In genomic region chrX:11739796-11740195, GRCh38 we compare ENCODE assay signal across 27 cellular contexts. TPM values are rescaled to one million over a fixed set of nuclear protein-coding genes. Genes with fewer than 3 reads are reported as not detected.
DNase-seq lines count a peak whose midpoint lies in the region; ATAC-seq and TF ChIP-seq lines count a peak whose summit lies in the region.
"Had no signal": no experiment of that assay in that cellular context is flagged by ENCODE, and none has a peak within 500 bp of the region (broad histone marks: within the 10 kb centered on the region; RNA-seq: fewer than 3 reads in every experiment).

No MANE protein-coding gene starts in this region.

- H3K27me3 ChIP-seq in MG63 (no peaks in the 10 kb centered on the region), aorta (ENCODE audit: control insufficient read depth in 1 of 2, insufficient read depth in 2 of 2, low read length in 1 of 2) (no peaks in the 10 kb centered on the region)
- H3K27me3 ChIP-seq: Peyer's patch, tibial nerve had no signal

- H3K27ac Mint-ChIP-seq in activated CD4-positive, alpha-beta memory T cell treated with anti-CD3 and anti-CD28 coated beads for 36 hours, result no peak overlapping the region
- H3K27ac Mint-ChIP-seq in activated CD4-positive, alpha-beta memory T cell treated with anti-CD3 and anti-CD28 coated beads, Interleukin-2, amount 10 ng/mL, durations not matched to agents 7 days and 5 days, result no peak overlapping the region
- H3K27ac Mint-ChIP-seq in Calu3 (ENCODE audit: unreplicated experiment), result no peak overlapping the region
- H3K27ac Mint-ChIP-seq: activated naive CD8-positive, alpha-beta T cell treated with anti-CD3 and anti-CD28 coated beads for 36 hours; activated T-cell treated with anti-CD3 and anti-CD28 coated beads, Interleukin-2, amount 50 U/mL, for 72 hours; naive B cell; stimulated activated naive B cell treated with anti-CD40 and anti-IgM and Interleukin-4, amounts not matched to agents 10 μg/mL and 1 μg/mL and 100 μg/mL, for 72 hours had no signal

- no peak overlapping the region for H3K27ac ChIP-seq in aorta (ENCODE audit: low read depth in 1 of 2, low read length in 2 of 2)
- H3K27ac ChIP-seq: breast epithelium, pancreas, Peyer's patch, tibial nerve had no signal

- H3K4me3 ChIP-seq in MG63 (no peak overlapping the region), aorta (ENCODE audit: low read length in 2 of 2) (no peak overlapping the region)
- H3K4me3 ChIP-seq: breast epithelium, lung, pancreas, Peyer's patch, tibial nerve had no signal

- H3K27me3 Mint-ChIP-seq in activated CD4-positive, alpha-beta memory T cell treated with anti-CD3 and anti-CD28 coated beads for 36 hours, result peaks cover 3% of the 10 kb centered on the region
- H3K27me3 Mint-ChIP-seq in activated CD4-positive, alpha-beta memory T cell treated with anti-CD3 and anti-CD28 coated beads, Interleukin-2, amount 10 ng/mL, durations not matched to agents 7 days and 5 days, result peaks cover 3% of the 10 kb centered on the region
- peaks cover 62% of the 10 kb centered on the region for H3K27me3 Mint-ChIP-seq in Calu3 (ENCODE audit: unreplicated experiment)
- H3K27me3 Mint-ChIP-seq: activated naive CD8-positive, alpha-beta T cell treated with anti-CD3 and anti-CD28 coated beads for 36 hours had no signal

- no peaks in the 10 kb centered on the region for H3K4me1 ChIP-seq in aorta (ENCODE audit: control insufficient read depth in 1 of 2, insufficient read depth in 2 of 2, low read length in 2 of 2)
- H3K4me1 ChIP-seq: breast epithelium, pancreas, Peyer's patch, tibial nerve had no signal

- H3K9me3 Mint-ChIP-seq in activated CD4-positive, alpha-beta memory T cell treated with anti-CD3 and anti-CD28 coated beads for 36 hours, result no peaks in the 10 kb centered on the region
- no peaks in the 10 kb centered on the region for H3K9me3 Mint-ChIP-seq in activated CD4-positive, alpha-beta memory T cell treated with anti-CD3 and anti-CD28 coated beads, Interleukin-2, amount 10 ng/mL, durations not matched to agents 7 days and 5 days
- no peaks in the 10 kb centered on the region for H3K9me3 Mint-ChIP-seq in Calu3 (ENCODE audit: low read depth, unreplicated experiment)
- H3K9me3 Mint-ChIP-seq: activated naive CD8-positive, alpha-beta T cell treated with anti-CD3 and anti-CD28 coated beads for 36 hours; activated T-cell treated with anti-CD3 and anti-CD28 coated beads, Interleukin-2, amount 50 U/mL, for 72 hours; naive B cell; stimulated activated naive B cell treated with anti-CD40 and anti-IgM and Interleukin-4, amounts not matched to agents 10 μg/mL and 1 μg/mL and 100 μg/mL, for 72 hours had no signal

- DNase-seq in activated CD4-positive, alpha-beta memory T cell treated with anti-CD3 and anti-CD28 coated beads for 36 hours, result peak; percentile 11
- DNase-seq in activated CD4-positive, alpha-beta memory T cell treated with anti-CD3 and anti-CD28 coated beads, Interleukin-2, amount 10 ng/mL, durations not matched to agents 7 days and 5 days, result no peak
- no peak for DNase-seq in MG63
- DNase-seq in stimulated activated naive CD8-positive, alpha-beta T cell treated with anti-CD3 and anti-CD28 coated beads, Interleukin-15, Interleukin-2, amounts not matched to agents 100 U/mL and 50 U/mL, for 24 hours, result no peak
- no peak for DNase-seq in Calu3
- no peak for DNase-seq in aorta
- DNase-seq: 8988T; activated CD4-positive, alpha-beta T cell treated with anti-CD3 and anti-CD28 coated beads, Interleukin-2, amount 50 U/mL, for 4 hours; activated naive CD8-positive, alpha-beta T cell treated with anti-CD3 and anti-CD28 coated beads for 36 hours; activated T-cell treated with anti-CD3 and anti-CD28 coated beads, Interleukin-2, amount 50 U/mL, for 72 hours; C1 segment of cervical spinal cord; DMS153; glutamatergic neuron; naive B cell; NCI-H1417; NCI-H2171 treated with DMSO at 0.1 percent for 48 hours; NCI-H774; pancreas; Peyer's patch; SK-N-SH; stimulated activated naive B cell treated with anti-CD40 and anti-IgM and Interleukin-4, amounts not matched to agents 10 μg/mL and 1 μg/mL and 100 μg/mL, for 72 hours had no signal

- TF ChIP-seq CTCF in Calu3 (IDR thresholded peaks at IDR 0.05; ENCODE audit: unreplicated experiment), result no peak

- WGBS in aorta, 2 donors, result 74 to 96% methylated on average over 1 of the region's 1 CpG

- H3K4me1 Mint-ChIP-seq in activated CD4-positive, alpha-beta memory T cell treated with anti-CD3 and anti-CD28 coated beads for 36 hours (ENCODE audit: low read depth), result peaks cover 7% of the 10 kb centered on the region
- no peaks in the 10 kb centered on the region for H3K4me1 Mint-ChIP-seq in activated CD4-positive, alpha-beta memory T cell treated with anti-CD3 and anti-CD28 coated beads, Interleukin-2, amount 10 ng/mL, durations not matched to agents 7 days and 5 days
- peaks cover 8% of the 10 kb centered on the region for H3K4me1 Mint-ChIP-seq in Calu3 (ENCODE audit: low read depth, unreplicated experiment)
- H3K4me1 Mint-ChIP-seq: activated naive CD8-positive, alpha-beta T cell treated with anti-CD3 and anti-CD28 coated beads for 36 hours; naive B cell; stimulated activated naive B cell treated with anti-CD40 and anti-IgM and Interleukin-4, amounts not matched to agents 10 μg/mL and 1 μg/mL and 100 μg/mL, for 72 hours had no signal

- ATAC-seq in GM21825 (IDR thresholded peaks at IDR 0.05; ENCODE audit: unreplicated experiment) (peak; percentile 44), HG03175 (IDR thresholded peaks at IDR 0.05; ENCODE audit: unreplicated experiment) (peak; percentile 61), aorta (ENCODE audit: low FRiP score) (no peak)
- ATAC-seq in stimulated activated naive CD8-positive, alpha-beta T cell treated with anti-CD3 and anti-CD28 coated beads, Interleukin-15, Interleukin-2, amounts not matched to agents 100 U/mL and 50 U/mL, for 24 hours, result no peak
- ATAC-seq: esophagus mucosa, pancreas had no signal

- BruUV-seq in Calu3 (replicated peaks; lab: Mats Ljungman, UMichigan), result no TSS peak

- H3K4me3 Mint-ChIP-seq in activated CD4-positive, alpha-beta memory T cell treated with anti-CD3 and anti-CD28 coated beads for 36 hours, result no peak overlapping the region
- no peak overlapping the region for H3K4me3 Mint-ChIP-seq in activated CD4-positive, alpha-beta memory T cell treated with anti-CD3 and anti-CD28 coated beads, Interleukin-2, amount 10 ng/mL, durations not matched to agents 7 days and 5 days
- no peak overlapping the region for H3K4me3 Mint-ChIP-seq in Calu3 (ENCODE audit: low read depth, unreplicated experiment)
- H3K4me3 Mint-ChIP-seq: activated naive CD8-positive, alpha-beta T cell treated with anti-CD3 and anti-CD28 coated beads for 36 hours; naive B cell; stimulated activated naive B cell treated with anti-CD40 and anti-IgM and Interleukin-4, amounts not matched to agents 10 μg/mL and 1 μg/mL and 100 μg/mL, for 72 hours had no signal

- intact Hi-C loops in activated CD4-positive, alpha-beta memory T cell treated with anti-CD3 and anti-CD28 coated beads for 36 hours (cut with micrococcal nuclease), result no loop called here
- intact Hi-C loops in Calu3 (cut with micrococcal nuclease; ENCODE audit: unreplicated experiment) (no loop called here), aorta (cut with DNase I) (no loop called here)

- CTCF ChIA-PET in activated CD4-positive, alpha-beta memory T cell treated with anti-CD3 and anti-CD28 coated beads for 36 hours (lab: Charles Lee), result no interaction called here
- CTCF ChIA-PET in activated CD4-positive, alpha-beta memory T cell treated with anti-CD3 and anti-CD28 coated beads, Interleukin-2, amount 10 ng/mL, durations not matched to agents 7 days and 5 days (lab: Charles Lee), result no interaction called here
- CTCF ChIA-PET in Calu3 (lab: Charles Lee), result no interaction called here

- POLR2A ChIA-PET in activated CD4-positive, alpha-beta memory T cell treated with anti-CD3 and anti-CD28 coated beads for 36 hours (lab: Charles Lee), result no interaction called here
- POLR2A ChIA-PET in activated CD4-positive, alpha-beta memory T cell treated with anti-CD3 and anti-CD28 coated beads, Interleukin-2, amount 10 ng/mL, durations not matched to agents 7 days and 5 days (lab: Charles Lee), result no interaction called here

- H3K36me3 ChIP-seq in MG63, result no peaks in the 10 kb centered on the region
- no peaks in the 10 kb centered on the region for H3K36me3 ChIP-seq in aorta (ENCODE audit: control insufficient read depth in 1 of 2, insufficient read depth in 2 of 2, low read length in 1 of 2)
- H3K36me3 ChIP-seq: breast epithelium, pancreas, Peyer's patch, tibial nerve had no signal

- H3K36me3 Mint-ChIP-seq in activated CD4-positive, alpha-beta memory T cell treated with anti-CD3 and anti-CD28 coated beads for 36 hours, result no peaks in the 10 kb centered on the region
- H3K36me3 Mint-ChIP-seq in activated CD4-positive, alpha-beta memory T cell treated with anti-CD3 and anti-CD28 coated beads, Interleukin-2, amount 10 ng/mL, durations not matched to agents 7 days and 5 days (ENCODE audit: low read depth), result no peaks in the 10 kb centered on the region
- no peaks in the 10 kb centered on the region for H3K36me3 Mint-ChIP-seq in Calu3 (ENCODE audit: insufficient read depth, unreplicated experiment)
- H3K36me3 Mint-ChIP-seq: activated naive CD8-positive, alpha-beta T cell treated with anti-CD3 and anti-CD28 coated beads for 36 hours; naive B cell; stimulated activated naive B cell treated with anti-CD40 and anti-IgM and Interleukin-4, amounts not matched to agents 10 μg/mL and 1 μg/mL and 100 μg/mL, for 72 hours had no signal

- no peaks in the 10 kb centered on the region for H3K9me3 ChIP-seq in MG63
- H3K9me3 ChIP-seq in aorta (ENCODE audit: control insufficient read depth, low read length), result peaks cover 1% of the 10 kb centered on the region
- H3K9me3 ChIP-seq: breast epithelium, pancreas, Peyer's patch, SK-N-SH, tibial nerve had no signal

RNA-seq across cellular contexts. Expression of gene MSL3, which starts 18.2 kb away (rescaled TPM):
- 10 to 100 TPM; 45.3 to 47.0 TPM for total RNA-seq in activated CD4-positive, alpha-beta memory T cell treated with anti-CD3 and anti-CD28 coated beads for 36 hours
- 10 to 100 TPM; 59.6 to 65.4 TPM for total RNA-seq in activated CD4-positive, alpha-beta memory T cell treated with anti-CD3 and anti-CD28 coated beads, Interleukin-2, amount 10 ng/mL, durations not matched to agents 7 days and 5 days
- 33.9 and 36.5 TPM in 2 replicates for total RNA-seq in MG63 (2014; rRNA removed; shearing (Covaris generic); ENCODE audit: low replicate concordance)
- total RNA-seq in Calu3 (2022) (24.0 and 30.7 TPM in 2 replicates), aorta (10 to 100 TPM; 26.2 to 35.3 TPM)
- polyA plus RNA-seq in aorta, result 10 to 100 TPM; 30.3 to 36.4 TPM

Comparison
In these comparisons a context has a peak if more than half of its experiments do, and no peak if none do; other contexts are left out.
1. ATAC-seq: peak in GM21825 (single experiment) and HG03175 (single experiment); none in stimulated activated naive CD8-positive, alpha-beta T cell treated with anti-CD3 and anti-CD28 coated beads, Interleukin-15, Interleukin-2, amounts not matched to agents 100 U/mL and 50 U/mL, for 24 hours (single experiment) and aorta (single experiment).